ENCODE assay signal across 11 cellular contexts in genomic region chr1:39178541-39179431, GRCh38. TPM values are rescaled to one million over a fixed set of nuclear protein-coding genes. Genes with fewer than 3 reads are reported as not detected.
DNase-seq lines count a peak whose midpoint lies in the region; FAIRE-seq and TF ChIP-seq lines count a peak whose summit lies in the region.
"Had no signal": no experiment of that assay in that cellular context is flagged by ENCODE, and none has a peak within 500 bp of the region (broad histone marks: within the 10 kb centered on the region; RNA-seq: fewer than 3 reads in every experiment).

No MANE protein-coding gene starts in this region.

- H3K4me3 ChIP-seq in astrocyte (ENCODE audit: insufficient read depth, low read depth, low read length) (peak overlapping the region; percentile 31), kidney epithelial cell (ENCODE audit: low read depth, low read length) (no peak overlapping the region), stomach smooth muscle (ENCODE audit: low read length in 2 of 2) (peak overlapping the region in 1 of 2 donors; percentile 40)

- intact Hi-C loops in activated T-helper 1 cell treated with anti-CD3 and anti-CD28 coated beads, Interleukin-12 subunit alpha, Interleukin-12 subunit beta, Interleukin-2, Interleukin-4 antibody, amounts not matched to agents 30 ng/mL and 10 ng/mL and 1 ng/mL, durations not matched to agents 14 hours and 24 hours and 36 hours (cut with micrococcal nuclease): no loop called here

- H2AFZ ChIP-seq in astrocyte (ENCODE audit: low read depth, low read length): no peak overlapping the region

- no peak for TF ChIP-seq CTCF in astrocyte (IDR thresholded peaks at IDR 0.05; ENCODE audit: insufficient read depth, low read depth, low read length)
- no peak for TF ChIP-seq CTCF in kidney epithelial cell (IDR thresholded peaks at IDR 0.05; ENCODE audit: insufficient read depth, low read length, poor library complexity, severe bottlenecking)

- H3K27ac ChIP-seq in astrocyte (ENCODE audit: low read depth, low read length): peak overlapping the region; percentile 92
- H3K27ac ChIP-seq in stomach smooth muscle (ENCODE audit: low read length): peak overlapping the region; percentile 61

- peaks cover 42% of the 10 kb centered on the region for H3K4me1 ChIP-seq in astrocyte (ENCODE audit: insufficient read depth, low read length)
- peaks cover 31% of the 10 kb centered on the region for H3K4me1 ChIP-seq in stomach smooth muscle (ENCODE audit: control insufficient read depth, insufficient read depth, low read length)

- peaks cover 5% of the 10 kb centered on the region for H4K20me1 ChIP-seq in astrocyte (ENCODE audit: insufficient read depth, low read length)

- H3K27me3 ChIP-seq in astrocyte (ENCODE audit: insufficient read depth, low read length): no peaks in the 10 kb centered on the region
- H3K27me3 ChIP-seq in kidney epithelial cell (ENCODE audit: control insufficient read depth, insufficient read depth, low read length): no peaks in the 10 kb centered on the region
- H3K27me3 ChIP-seq in stomach smooth muscle (ENCODE audit: control insufficient read depth in 1 of 2, insufficient read depth in 2 of 2, low read length in 2 of 2): no peaks in the 10 kb centered on the region

- H3K9ac ChIP-seq in astrocyte (ENCODE audit: low read length): peak overlapping the region; percentile 68
- peak overlapping the region; percentile 22 to 44 for H3K9ac ChIP-seq in stomach smooth muscle (ENCODE audit: low read length in 2 of 2)

- H3K79me2 ChIP-seq in astrocyte (ENCODE audit: insufficient read depth, low read length): peaks cover 86% of the 10 kb centered on the region

- no peaks in the 10 kb centered on the region for H3K9me3 ChIP-seq in astrocyte (ENCODE audit: insufficient read depth, low read depth, low read length)
- H3K9me3 ChIP-seq in stomach smooth muscle (ENCODE audit: control insufficient read depth in 2 of 2, low read length in 2 of 2): no peaks in the 10 kb centered on the region

- no peaks in the 10 kb centered on the region for H3K36me3 ChIP-seq in astrocyte (ENCODE audit: insufficient read depth, low read length)
- no peaks in the 10 kb centered on the region for H3K36me3 ChIP-seq in kidney epithelial cell (ENCODE audit: control insufficient read depth, insufficient read depth, low read length)
- H3K36me3 ChIP-seq in stomach smooth muscle (ENCODE audit: control insufficient read depth in 2 of 2, insufficient read depth in 2 of 2, low read length in 2 of 2): no peaks in the 10 kb centered on the region

- DNase-seq in HS-5 (ENCODE audit: low read depth) (peak; percentile 90), astrocyte (ENCODE audit: low read depth) (peak; percentile 89), kidney epithelial cell (ENCODE audit: low read depth) (peak; percentile 88), T-helper 9 cell (no peak), NCI-H524 (lab: John Stamatoyannopoulos, UW) (no peak), retina (no peak)
- no peak for DNase-seq in activated T-helper 1 cell treated with anti-CD3 and anti-CD28 coated beads, Interleukin-12 subunit alpha, Interleukin-12 subunit beta, Interleukin-2, Interleukin-4 antibody, amounts not matched to agents 30 ng/mL and 10 ng/mL and 1 ng/mL, durations not matched to agents 14 hours and 24 hours and 36 hours (ENCODE audit: low spot score)
- DNase-seq: activated naive CD4-positive, alpha-beta T cell treated with anti-CD3 and anti-CD28 coated beads, Interleukin-2, amount 10 ng/mL, durations not matched to agents 7 days and 5 days; hippocampal formation had no signal

- no peaks in the 10 kb centered on the region for H3K9me3 Mint-ChIP-seq in astrocyte (ENCODE audit: unreplicated experiment)
- no peaks in the 10 kb centered on the region for H3K9me3 Mint-ChIP-seq in activated T-helper 1 cell treated with anti-CD3 and anti-CD28 coated beads, Interleukin-12 subunit alpha, Interleukin-12 subunit beta, Interleukin-2, Interleukin-4 antibody, amounts not matched to agents 30 ng/mL and 10 ng/mL and 1 ng/mL, durations not matched to agents 14 hours and 24 hours and 36 hours
- H3K9me3 Mint-ChIP-seq: activated naive CD4-positive, alpha-beta T cell treated with anti-CD3 and anti-CD28 coated beads, Interleukin-2, amount 10 ng/mL, durations not matched to agents 7 days and 5 days had no signal

- FAIRE-seq in astrocyte (lab: Jason Lieb, UNC): peak; percentile 70
- FAIRE-seq: H1 had no signal

- peak overlapping the region; percentile 56 for H3K4me3 Mint-ChIP-seq in astrocyte (ENCODE audit: unreplicated experiment)
- no peak overlapping the region for H3K4me3 Mint-ChIP-seq in activated T-helper 1 cell treated with anti-CD3 and anti-CD28 coated beads, Interleukin-12 subunit alpha, Interleukin-12 subunit beta, Interleukin-2, Interleukin-4 antibody, amounts not matched to agents 30 ng/mL and 10 ng/mL and 1 ng/mL, durations not matched to agents 14 hours and 24 hours and 36 hours
- H3K4me3 Mint-ChIP-seq: activated naive CD4-positive, alpha-beta T cell treated with anti-CD3 and anti-CD28 coated beads, Interleukin-2, amount 10 ng/mL, durations not matched to agents 7 days and 5 days had no signal

- peak overlapping the region; percentile 78 for H3K4me2 ChIP-seq in astrocyte (ENCODE audit: low read length)

- no peaks in the 10 kb centered on the region for H3K27me3 Mint-ChIP-seq in astrocyte (ENCODE audit: low read depth, unreplicated experiment)
- H3K27me3 Mint-ChIP-seq in activated T-helper 1 cell treated with anti-CD3 and anti-CD28 coated beads, Interleukin-12 subunit alpha, Interleukin-12 subunit beta, Interleukin-2, Interleukin-4 antibody, amounts not matched to agents 30 ng/mL and 10 ng/mL and 1 ng/mL, durations not matched to agents 14 hours and 24 hours and 36 hours (ENCODE audit: insufficient read depth): peaks cover 5% of the 10 kb centered on the region
- H3K27me3 Mint-ChIP-seq: activated naive CD4-positive, alpha-beta T cell treated with anti-CD3 and anti-CD28 coated beads, Interleukin-2, amount 10 ng/mL, durations not matched to agents 7 days and 5 days had no signal

- H3K36me3 Mint-ChIP-seq in astrocyte (ENCODE audit: low read depth, unreplicated experiment): peaks cover 5% of the 10 kb centered on the region
- H3K36me3 Mint-ChIP-seq in activated T-helper 1 cell treated with anti-CD3 and anti-CD28 coated beads, Interleukin-12 subunit alpha, Interleukin-12 subunit beta, Interleukin-2, Interleukin-4 antibody, amounts not matched to agents 30 ng/mL and 10 ng/mL and 1 ng/mL, durations not matched to agents 14 hours and 24 hours and 36 hours (ENCODE audit: low read depth): no peaks in the 10 kb centered on the region
- H3K36me3 Mint-ChIP-seq: activated naive CD4-positive, alpha-beta T cell treated with anti-CD3 and anti-CD28 coated beads, Interleukin-2, amount 10 ng/mL, durations not matched to agents 7 days and 5 days had no signal

- H3K4me1 Mint-ChIP-seq in astrocyte (ENCODE audit: low read depth, unreplicated experiment): peaks cover 68% of the 10 kb centered on the region
- H3K4me1 Mint-ChIP-seq in activated T-helper 1 cell treated with anti-CD3 and anti-CD28 coated beads, Interleukin-12 subunit alpha, Interleukin-12 subunit beta, Interleukin-2, Interleukin-4 antibody, amounts not matched to agents 30 ng/mL and 10 ng/mL and 1 ng/mL, durations not matched to agents 14 hours and 24 hours and 36 hours (ENCODE audit: low read depth): peaks cover 11% of the 10 kb centered on the region

- H3K27ac Mint-ChIP-seq in astrocyte (ENCODE audit: unreplicated experiment): peak overlapping the region; percentile 97
- H3K27ac Mint-ChIP-seq in activated T-helper 1 cell treated with anti-CD3 and anti-CD28 coated beads, Interleukin-12 subunit alpha, Interleukin-12 subunit beta, Interleukin-2, Interleukin-4 antibody, amounts not matched to agents 30 ng/mL and 10 ng/mL and 1 ng/mL, durations not matched to agents 14 hours and 24 hours and 36 hours: no peak overlapping the region
- H3K27ac Mint-ChIP-seq: activated naive CD4-positive, alpha-beta T cell treated with anti-CD3 and anti-CD28 coated beads, Interleukin-2, amount 10 ng/mL, durations not matched to agents 7 days and 5 days had no signal

RNA-seq across cellular contexts. Expression of gene MACF1, which starts 25.7 kb away (rescaled TPM):
- total RNA-seq in astrocyte: 592 and 694 TPM in 2 replicates
- total RNA-seq in kidney epithelial cell: 276 and 279 TPM in 2 replicates
- total RNA-seq in activated T-helper 1 cell treated with anti-CD3 and anti-CD28 coated beads, Interleukin-12 subunit alpha, Interleukin-12 subunit beta, Interleukin-2, Interleukin-4 antibody, amounts not matched to agents 30 ng/mL and 10 ng/mL and 1 ng/mL, durations not matched to agents 14 hours and 24 hours and 36 hours: 224 and 226 TPM in 2 replicates

Comparison
In these comparisons a context has a peak if more than half of its experiments do, and no peak if none do; other contexts are left out.
1. DNase-seq: peak in HS-5 (single experiment), astrocyte (single experiment) and kidney epithelial cell (single experiment); none in T-helper 9 cell (single experiment), activated T-helper 1 cell treated with anti-CD3 and anti-CD28 coated beads, Interleukin-12 subunit alpha, Interleukin-12 subunit beta, Interleukin-2, Interleukin-4 antibody, amounts not matched to agents 30 ng/mL and 10 ng/mL and 1 ng/mL, durations not matched to agents 14 hours and 24 hours and 36 hours (single experiment), NCI-H524 (0 of 2) and retina (single experiment).